ENCODE assay signal across 1 cellular context in genomic region chr5:142686210-142686734, GRCh38.
TF ChIP-seq lines count a peak whose summit lies in the region.

No MANE protein-coding gene starts in this region.

TF ChIP-seq in SK-N-SH, 30 proteins besides CTCF, POLR2A, EP300 and RAD21:
- no peak for TF ChIP-seq MAX (IDR thresholded peaks at IDR 0.05; ENCODE audit: low read depth)
- no peak for TF ChIP-seq SIN3A (IDR thresholded peaks at IDR 0.05; ENCODE audit: borderline replicate concordance, low read depth, low read length)
- TF ChIP-seq FOXM1 (IDR thresholded peaks at IDR 0.05; ENCODE audit: low read depth), result no peak
- no peak for TF ChIP-seq POLR2AphosphoS5 (IDR thresholded peaks at IDR 0.05; ENCODE audit: low read depth, low read length)
- no peak for TF ChIP-seq NFIC (IDR thresholded peaks at IDR 0.05; ENCODE audit: borderline replicate concordance)
- TF ChIP-seq ZBTB33 (IDR thresholded peaks at IDR 0.05; ENCODE audit: borderline replicate concordance, low read depth), result no peak
- no peak for TF ChIP-seq NRF1 (IDR thresholded peaks at IDR 0.05; ENCODE audit: low read depth, low read length)
- TF ChIP-seq USF1 (IDR thresholded peaks at IDR 0.05; ENCODE audit: borderline replicate concordance, low read depth), result no peak
- TF ChIP-seq MEF2A (IDR thresholded peaks at IDR 0.05; ENCODE audit: borderline replicate concordance, low read depth), result no peak
- TF ChIP-seq TAF1 (IDR thresholded peaks at IDR 0.05; ENCODE audit: borderline replicate concordance, low read depth, low read length), result no peak
- no peak for TF ChIP-seq PBX3 (IDR thresholded peaks at IDR 0.05)
- no peak for TF ChIP-seq CHD2 (IDR thresholded peaks at IDR 0.05; ENCODE audit: low read length, partially characterized antibody)
